8 cellular contexts compared by ENCODE assay signal in the genomic region with DNA sequence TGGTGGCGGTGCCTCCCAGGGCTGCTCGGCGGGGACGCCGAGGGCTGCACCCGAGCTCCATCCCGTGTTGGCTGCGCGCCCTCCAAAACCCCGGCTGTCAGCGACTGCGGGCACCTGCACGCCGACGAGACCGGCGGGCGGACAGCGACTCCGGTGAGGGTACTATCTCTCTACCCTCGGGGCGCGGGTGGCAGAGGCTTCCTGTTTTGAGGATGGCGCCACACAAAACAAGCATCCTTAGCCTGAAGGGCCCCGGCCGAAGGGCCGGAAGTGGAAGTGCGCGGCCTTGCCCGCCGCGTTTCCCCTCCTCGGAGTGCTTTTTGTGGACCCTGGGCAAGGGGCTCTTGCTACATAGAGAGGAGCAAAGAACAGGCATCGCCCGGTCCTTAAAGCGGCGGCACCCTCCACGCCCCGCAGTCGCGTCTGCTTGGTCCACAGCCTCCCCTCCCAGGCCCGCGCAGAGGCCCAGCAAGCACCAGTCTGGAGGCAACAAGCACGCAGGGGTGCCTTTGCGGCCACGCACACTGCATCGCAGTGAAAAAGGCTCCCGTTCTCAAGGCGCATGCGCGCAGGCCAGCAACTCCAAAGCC. TPM values are rescaled to one million over a fixed set of nuclear protein-coding genes. Genes with fewer than 3 reads are reported as not detected.
DNase-seq lines count a peak whose midpoint lies in the region; ATAC-seq, FAIRE-seq and TF ChIP-seq lines count a peak whose summit lies in the region.

No MANE protein-coding gene starts in this region.

- H3K4me2 ChIP-seq in keratinocyte (ENCODE audit: control insufficient read depth, extremely low read depth, insufficient read depth, low read depth, low read length), result peak overlapping the region; percentile 95

- H3K9me3 ChIP-seq in HUES64 (ENCODE audit: insufficient read depth, low read depth, low read length) (no peaks in the 10 kb centered on the region), SJCRH30 (replicated peaks) (peaks cover 7% of the 10 kb centered on the region), keratinocyte (ENCODE audit: control insufficient read depth, low read depth, low read length) (no peaks in the 10 kb centered on the region)

- dilution Hi-C loops in keratinocyte (cut with MboI; ENCODE audit: extremely low pct_ligation_motif_present, low sequenced_read_pairs), result no loop called here

- under 1% methylated on average over 51 of the region's 51 CpGs for WGBS in HUES64

- DNase-seq in SJCRH30, result no peak
- no peak for DNase-seq in keratinocyte (ENCODE audit: low read depth, low spot score)
- peak; percentile 44 to 50 for DNase-seq in stimulated activated CD4-positive, alpha-beta T cell treated with anti-CD3 and anti-CD28 coated beads, Interleukin-15, amount 100 ng/mL, for 48 hours (ENCODE audit: low read depth in 2 of 2)
- no peak for DNase-seq in A172 (ENCODE audit: low spot score)

- TF ChIP-seq CTCF in brain (conservative IDR thresholded peaks at IDR 0.05) (no peak), keratinocyte (optimal IDR thresholded peaks at IDR 0.05 in 1 of 3, IDR thresholded peaks at IDR 0.05 in 1 of 3, conservative IDR thresholded peaks at IDR 0.05 in 1 of 3; ENCODE audit: extremely low read depth in 1 of 3, insufficient read depth in 2 of 3, low read length in 3 of 3) (no peak)

- H3K36me3 ChIP-seq in HUES64 (ENCODE audit: insufficient read depth, low read length) (no peaks in the 10 kb centered on the region), SJCRH30 (no peaks in the 10 kb centered on the region), keratinocyte (ENCODE audit: control insufficient read depth in 2 of 2, extremely low read depth in 1 of 2, insufficient read depth in 2 of 2, low read length in 2 of 2) (no peaks in the 10 kb centered on the region)

- H3K4me1 Mint-ChIP-seq in brain, result peaks cover 53% of the 10 kb centered on the region

- H3K36me3 Mint-ChIP-seq in brain, result peaks cover 19% of the 10 kb centered on the region

- peak overlapping the region; percentile 93 for H2AFZ ChIP-seq in keratinocyte (ENCODE audit: control insufficient read depth, low read length)

- H3K9me1 ChIP-seq in keratinocyte (ENCODE audit: control insufficient read depth, extremely low read depth, insufficient read depth, low read length), result no peaks in the 10 kb centered on the region

- peaks cover 8% of the 10 kb centered on the region for H3K27me3 ChIP-seq in HUES64 (ENCODE audit: insufficient read depth, low read length)
- H3K27me3 ChIP-seq in SJCRH30, result no peaks in the 10 kb centered on the region
- peaks cover 3% of the 10 kb centered on the region for H3K27me3 ChIP-seq in keratinocyte (ENCODE audit: control insufficient read depth, extremely low read depth, insufficient read depth, low read length)

- peak overlapping the region; percentile 81 for H3K4me3 ChIP-seq in GM08714 (ENCODE audit: low read length)
- peak overlapping the region; percentile 70 for H3K4me3 ChIP-seq in HUES64 (ENCODE audit: low read length)
- peak overlapping the region; percentile 65 for H3K4me3 ChIP-seq in SJCRH30
- H3K4me3 ChIP-seq in keratinocyte (ENCODE audit: control insufficient read depth in 2 of 3, extremely low read depth in 1 of 3, insufficient read depth in 2 of 3, low read depth in 1 of 3, low read length in 3 of 3), result peak overlapping the region; percentile 48 to 76 (median 64)

- H3K9me3 Mint-ChIP-seq in brain, result peaks cover 14 to 19% (median 16%) of the 10 kb centered on the region in 5 experiments

- H3K4me1 ChIP-seq in HUES64 (ENCODE audit: insufficient read depth, low read length) (peaks cover 17% of the 10 kb centered on the region), SJCRH30 (peaks cover 6% of the 10 kb centered on the region), keratinocyte (ENCODE audit: control insufficient read depth, extremely low read depth, insufficient read depth, low read length) (peaks cover 16% of the 10 kb centered on the region)

- FAIRE-seq in keratinocyte (lab: Jason Lieb, UNC), result no peak

- H3K9ac ChIP-seq in HUES64 (ENCODE audit: low read depth, low read length), result peak overlapping the region; percentile 94
- peak overlapping the region; percentile 86 for H3K9ac ChIP-seq in keratinocyte (ENCODE audit: control insufficient read depth, extremely low read depth, insufficient read depth, low read length)

- H4K20me1 ChIP-seq in keratinocyte (ENCODE audit: control insufficient read depth, extremely low read depth, insufficient read depth, low read length), result no peaks in the 10 kb centered on the region

- peaks cover 9% of the 10 kb centered on the region for H3K27me3 Mint-ChIP-seq in brain

- peak overlapping the region; percentile 92 to 96 (median 95) for H3K27ac Mint-ChIP-seq in brain

- ATAC-seq in GM21576 (IDR thresholded peaks at IDR 0.05; ENCODE audit: unreplicated experiment), result peak; percentile 27

- no peaks in the 10 kb centered on the region for H3K79me2 ChIP-seq in keratinocyte (ENCODE audit: control insufficient read depth, insufficient read depth, low read length)

- H3K27ac ChIP-seq in HUES64 (ENCODE audit: low read depth, low read length), result peak overlapping the region; percentile 98
- peak overlapping the region; percentile 86 for H3K27ac ChIP-seq in SJCRH30
- peak overlapping the region; percentile 85 for H3K27ac ChIP-seq in keratinocyte (ENCODE audit: control insufficient read depth, insufficient read depth, low read length)

- peak overlapping the region; percentile 89 to 97 (median 93) for H3K4me3 Mint-ChIP-seq in brain

RNA-seq across cellular contexts. Expression of a gene that starts 0.6 kb away (rescaled TPM):
- polyA plus RNA-seq in HUES64 (2013, experiment 1 of 2), result 17.5 TPM
- polyA plus RNA-seq in HUES64 (2013, experiment 2 of 2), result 15.3 TPM
- total RNA-seq in SJCRH30 (2014; rRNA removed; shearing (Covaris generic)), result 24.0 and 26.9 TPM in 2 replicates
- polyA plus RNA-seq in brain (ENCODE audit: insufficient read depth, low read depth, low replicate concordance), result 99.6 TPM
- 2.6 to 3.8 TPM (median 2.9 TPM) in 3 replicates for polyA plus RNA-seq in keratinocyte
- 4.6 TPM for polyA plus RNA-seq in keratinocyte (2011; ENCODE audit: low read depth)
- 2.0 and 2.2 TPM in 2 replicates for polyA plus RNA-seq in keratinocyte (2011; cell fraction: cytosol; rRNA removed)
- 8.8 and 9.3 TPM in 2 replicates for polyA plus RNA-seq in keratinocyte (2011; cell fraction: nucleus; rRNA removed)
- polyA plus RNA-seq in keratinocyte (2012; ENCODE audit: low replicate concordance), result 2.8 and 7.3 TPM in 2 replicates
- polyA minus RNA-seq in keratinocyte, result 2.3 to 4.5 TPM (median 2.9 TPM) in 3 replicates
- 2.3 TPM for polyA minus RNA-seq in keratinocyte (2011; cell fraction: cytosol; rRNA and poly(A)+ RNA removed)
- 2.6 and 3.8 TPM in 2 replicates for polyA minus RNA-seq in keratinocyte (2011; cell fraction: nucleus; rRNA and poly(A)+ RNA removed)
- total RNA-seq in A172 (2014; rRNA removed; shearing (Covaris generic)), result 6.9 and 7.9 TPM in 2 replicates

Comparison
In these comparisons a context has a peak if more than half of its experiments do, and no peak if none do; other contexts are left out.
1. DNase-seq: peak in stimulated activated CD4-positive, alpha-beta T cell treated with anti-CD3 and anti-CD28 coated beads, Interleukin-15, amount 100 ng/mL, for 48 hours (2 of 2); none in SJCRH30 (0 of 2), keratinocyte (single experiment) and A172 (single experiment).
2. Peak in every context shown above with its lines, with median percentiles within 50 percentile points of each other: H3K4me3 ChIP-seq and H3K27ac ChIP-seq.